Comparison of ENCODE assay signal across 26 cellular contexts in genomic region chr11:873723-874122, GRCh38. TPM values are rescaled to one million over a fixed set of nuclear protein-coding genes. Genes with fewer than 3 reads are reported as not detected.
"Had no signal": no experiment of that assay in that cellular context is flagged by ENCODE, and none has a peak within 500 bp of the region (broad histone marks: within the 10 kb centered on the region; RNA-seq: fewer than 3 reads in every experiment).

No MANE protein-coding gene starts in this region.

- DNase-seq: activated B cell treated with CpG ODN at 0.5 μM for 24 hours; activated CD4-positive, alpha-beta T cell treated with anti-CD3 and anti-CD28 coated beads for 1 hour; activated CD4-positive, alpha-beta T cell treated with anti-CD3 and anti-CD28 coated beads, Interleukin-2, amount 10 ng/mL, durations not matched to agents 24 days and 14 days; activated CD4-positive, alpha-beta T cell treated with anti-CD3 and anti-CD28 coated beads, Interleukin-2, amount 50 U/mL, for 48 hours; activated gamma-delta T cell; activated naive CD4-positive, alpha-beta T cell treated with anti-CD3 and anti-CD28 coated beads for 36 hours; activated T-cell treated with anti-CD3 and anti-CD28 coated beads for 4 hours; activated T-cell treated with anti-CD3 and anti-CD28 coated beads, Interleukin-2, amount 50 U/mL, for 48 hours; cerebellar nuclear complex; MG63; MV-4-11; NCI-H1092 treated with DMSO at 0.1 percent for 48 hours; NCI-H1417 treated with DMSO at 0.1 percent for 48 hours; NCI-H1694 treated with DMSO at 0.1 percent for 48 hours; NCI-H2029 treated with DMSO at 0.1 percent for 48 hours; NCI-H510A treated with DMSO at 0.1 percent for 48 hours; NCI-H69; NK-92 treated with Interleukin-12 subunit alpha and Interleukin-12 subunit beta, amount 100 ng/mL, for 24 hours; Peyer's patch; Right ventricle myocardium superior; T-helper 2 cell; T1000 had no signal

- ATAC-seq: activated T-helper 17 cell treated with anti-CD3 and anti-CD28 coated beads, Interleukin-2, amount 50 U/mL, for 72 hours had no signal

- H3K27me3 ChIP-seq: MG63, Peyer's patch, SJSA1 had no signal

- H3K9me3 Mint-ChIP-seq: activated B cell treated with CpG ODN at 0.5 μM for 24 hours; activated CD4-positive, alpha-beta T cell treated with anti-CD3 and anti-CD28 coated beads, Interleukin-2, amount 10 ng/mL, durations not matched to agents 24 days and 14 days; activated naive CD4-positive, alpha-beta T cell treated with anti-CD3 and anti-CD28 coated beads for 36 hours; activated T-helper 17 cell treated with anti-CD3 and anti-CD28 coated beads, Interleukin-2, amount 50 U/mL, for 72 hours had no signal

- H3K36me3 Mint-ChIP-seq: activated naive CD8-positive, alpha-beta T cell had no signal

- H3K4me1 Mint-ChIP-seq: activated B cell treated with CpG ODN at 0.5 μM for 24 hours; activated CD4-positive, alpha-beta T cell treated with anti-CD3 and anti-CD28 coated beads, Interleukin-2, amount 10 ng/mL, durations not matched to agents 24 days and 14 days had no signal

- H3K27ac Mint-ChIP-seq: activated B cell treated with CpG ODN at 0.5 μM for 24 hours; activated CD4-positive, alpha-beta T cell treated with anti-CD3 and anti-CD28 coated beads, Interleukin-2, amount 10 ng/mL, durations not matched to agents 24 days and 14 days; activated naive CD4-positive, alpha-beta T cell treated with anti-CD3 and anti-CD28 coated beads for 36 hours; activated naive CD8-positive, alpha-beta T cell; activated T-helper 17 cell treated with anti-CD3 and anti-CD28 coated beads, Interleukin-2, amount 50 U/mL, for 72 hours had no signal

- H3K27ac ChIP-seq: Peyer's patch, RWPE1, SJSA1 had no signal

- H3K9me3 ChIP-seq: MG63, Peyer's patch, SJSA1 had no signal

- H3K4me3 Mint-ChIP-seq: activated B cell treated with CpG ODN at 0.5 μM for 24 hours; activated CD4-positive, alpha-beta T cell treated with anti-CD3 and anti-CD28 coated beads, Interleukin-2, amount 10 ng/mL, durations not matched to agents 24 days and 14 days; activated naive CD4-positive, alpha-beta T cell treated with anti-CD3 and anti-CD28 coated beads for 36 hours; activated naive CD8-positive, alpha-beta T cell; activated T-helper 17 cell treated with anti-CD3 and anti-CD28 coated beads, Interleukin-2, amount 50 U/mL, for 72 hours had no signal

- H3K4me1 ChIP-seq: Peyer's patch had no signal

- H3K27me3 Mint-ChIP-seq: activated B cell treated with CpG ODN at 0.5 μM for 24 hours; activated CD4-positive, alpha-beta T cell treated with anti-CD3 and anti-CD28 coated beads, Interleukin-2, amount 10 ng/mL, durations not matched to agents 24 days and 14 days; activated naive CD8-positive, alpha-beta T cell; activated T-helper 17 cell treated with anti-CD3 and anti-CD28 coated beads, Interleukin-2, amount 50 U/mL, for 72 hours had no signal

RNA-seq across cellular contexts. Expression of gene CRACR2B, which starts 46.0 kb away (rescaled TPM):
- total RNA-seq: SJSA1 had no signal
